ENCODE assay signal across 16 cellular contexts in genomic region chr3:66299893-66300292, GRCh38.
"Had no signal": no experiment of that assay in that cellular context is flagged by ENCODE, and none has a peak within 500 bp of the region (broad histone marks: within the 10 kb centered on the region; RNA-seq: fewer than 3 reads in every experiment).

No MANE protein-coding gene starts in this region.

- H3K27me3 ChIP-seq: cardiac muscle cell, neural progenitor cell, ovary, transverse colon had no signal

- H3K27ac ChIP-seq: cardiac muscle cell, neural progenitor cell, ovary, transverse colon had no signal

- H3K4me3 ChIP-seq: cardiac muscle cell, neural progenitor cell, ovary, transverse colon had no signal

- H3K36me3 Mint-ChIP-seq: neural progenitor cell had no signal

- ATAC-seq: left colon; stimulated activated memory B cell treated with anti-CD40 and anti-IgM and Interleukin-4, amounts not matched to agents 10 μg/mL and 1 μg/mL and 100 μg/mL, for 72 hours had no signal

- H3K4me1 ChIP-seq: neural progenitor cell had no signal

- H3K27me3 Mint-ChIP-seq: activated CD4-positive, alpha-beta memory T cell treated with anti-CD3 and anti-CD28 coated beads, Interleukin-2, amount 10 ng/mL, durations not matched to agents 7 days and 5 days; activated naive CD8-positive, alpha-beta T cell treated with anti-CD3 and anti-CD28 coated beads, Interleukin-2, amount 10 ng/mL, durations not matched to agents 7 days and 5 days; dendritic cell treated with granulocyte-macrophage colony-stimulating factor and Interleukin-4, amounts not matched to agents 40 ng/mL and 50 ng/mL, for 4 days; memory B cell; stimulated activated memory B cell treated with anti-CD40 and anti-IgM and Interleukin-4, amounts not matched to agents 10 μg/mL and 1 μg/mL and 100 μg/mL, for 72 hours had no signal

- H3K9me3 Mint-ChIP-seq: activated CD4-positive, alpha-beta memory T cell treated with anti-CD3 and anti-CD28 coated beads, Interleukin-2, amount 10 ng/mL, durations not matched to agents 7 days and 5 days; activated naive CD8-positive, alpha-beta T cell treated with anti-CD3 and anti-CD28 coated beads, Interleukin-2, amount 10 ng/mL, durations not matched to agents 7 days and 5 days; dendritic cell treated with granulocyte-macrophage colony-stimulating factor and Interleukin-4, amounts not matched to agents 40 ng/mL and 50 ng/mL, for 4 days; immature natural killer cell; memory B cell; neural progenitor cell; stimulated activated memory B cell treated with anti-CD40 and anti-IgM and Interleukin-4, amounts not matched to agents 10 μg/mL and 1 μg/mL and 100 μg/mL, for 72 hours; T-helper 2 cell treated with Interferon-gamma antibody and Interleukin-4, amounts not matched to agents 5 μg/mL and 100 μg/mL, for 36 hours had no signal

- H3K27ac Mint-ChIP-seq: activated naive CD8-positive, alpha-beta T cell treated with anti-CD3 and anti-CD28 coated beads, Interleukin-2, amount 10 ng/mL, durations not matched to agents 7 days and 5 days; dendritic cell treated with granulocyte-macrophage colony-stimulating factor and Interleukin-4, amounts not matched to agents 40 ng/mL and 50 ng/mL, for 4 days; memory B cell; stimulated activated memory B cell treated with anti-CD40 and anti-IgM and Interleukin-4, amounts not matched to agents 10 μg/mL and 1 μg/mL and 100 μg/mL, for 72 hours; T-helper 2 cell treated with Interferon-gamma antibody and Interleukin-4, amounts not matched to agents 5 μg/mL and 100 μg/mL, for 36 hours had no signal

- H3K4me3 Mint-ChIP-seq: activated CD4-positive, alpha-beta memory T cell treated with anti-CD3 and anti-CD28 coated beads, Interleukin-2, amount 10 ng/mL, durations not matched to agents 7 days and 5 days; activated naive CD8-positive, alpha-beta T cell treated with anti-CD3 and anti-CD28 coated beads, Interleukin-2, amount 10 ng/mL, durations not matched to agents 7 days and 5 days; dendritic cell treated with granulocyte-macrophage colony-stimulating factor and Interleukin-4, amounts not matched to agents 40 ng/mL and 50 ng/mL, for 4 days; memory B cell; neural progenitor cell; stimulated activated memory B cell treated with anti-CD40 and anti-IgM and Interleukin-4, amounts not matched to agents 10 μg/mL and 1 μg/mL and 100 μg/mL, for 72 hours; T-helper 2 cell treated with Interferon-gamma antibody and Interleukin-4, amounts not matched to agents 5 μg/mL and 100 μg/mL, for 36 hours had no signal

- H3K9me3 ChIP-seq: ovary, transverse colon had no signal

- DNase-seq: activated CD4-positive, alpha-beta memory T cell treated with anti-CD3 and anti-CD28 coated beads, Interleukin-2, amount 10 ng/mL, durations not matched to agents 7 days and 5 days; activated gamma-delta T cell treated with Interleukin-2 at 50 U/mL for 16 hours; activated naive CD8-positive, alpha-beta T cell treated with anti-CD3 and anti-CD28 coated beads, Interleukin-2, amount 10 ng/mL, durations not matched to agents 7 days and 5 days; activated T-cell treated with anti-CD3 and anti-CD28 coated beads, Interleukin-2, amount 50 U/mL, for 48 hours; aorta; immature natural killer cell; left colon; ovary; substantia nigra; transverse colon had no signal

- H3K36me3 ChIP-seq: cardiac muscle cell, neural progenitor cell, ovary, transverse colon had no signal
